Comparison of ENCODE assay signal across 14 cellular contexts in genomic region chr3:129554356-129555120, GRCh38. TPM values are rescaled to one million over a fixed set of nuclear protein-coding genes. Genes with fewer than 3 reads are reported as not detected.
DNase-seq lines count a peak whose midpoint lies in the region; TF ChIP-seq lines count a peak whose summit lies in the region.
"Had no signal": no experiment of that assay in that cellular context is flagged by ENCODE, and none has a peak within 500 bp of the region (broad histone marks: within the 10 kb centered on the region; RNA-seq: fewer than 3 reads in every experiment).

No MANE protein-coding gene starts in this region.

- H3K27ac Mint-ChIP-seq in H9 (peak overlapping the region in 1 of 3 experiments; percentile 67; a peak in 3 of 7 replicates), MCF 10A (ENCODE audit: low read depth, unreplicated experiment) (no peak overlapping the region)
- H3K27ac Mint-ChIP-seq: type B pancreatic cell had no signal

- H2BK120ac ChIP-seq in H9 (ENCODE audit: low read depth, low read length, poor library complexity, severe bottlenecking) (no peak overlapping the region), neuronal stem cell (ENCODE audit: low read depth, low read length) (peak overlapping the region; percentile 2)

- no peak overlapping the region for H3K4me3 ChIP-seq in neuronal stem cell (ENCODE audit: low read length in 2 of 2)
- H3K4me3 ChIP-seq in ascending aorta: no peak overlapping the region
- H3K4me3 ChIP-seq in esophagus muscularis mucosa: no peak overlapping the region
- H3K4me3 ChIP-seq: lung had no signal

- H3K4me1 Mint-ChIP-seq in H9: peaks cover 23 to 59% of the 10 kb centered on the region in 2 experiments
- H3K4me1 Mint-ChIP-seq in MCF 10A (ENCODE audit: insufficient read depth, unreplicated experiment): peaks cover 1% of the 10 kb centered on the region

- POLR2A ChIA-PET in MCF 10A (lab: Yijun Ruan, JAX): interaction anchor here (0.7 kb wide), 2 partner anchors 256 to 320 kb away, joined by 3 read pairs; no protein-coding TSS in a partner anchor

- H3K4ac ChIP-seq in H9 (ENCODE audit: low read depth, low read length) (no peak overlapping the region), neuronal stem cell (ENCODE audit: low read length) (no peak overlapping the region)

- no peak overlapping the region for H2AK5ac ChIP-seq in H9 (ENCODE audit: insufficient read length, low read length)
- H2AK5ac ChIP-seq in neuronal stem cell (ENCODE audit: low read depth, low read length): peak overlapping the region; percentile 29

- H3K4me3 Mint-ChIP-seq in H9: no peak overlapping the region
- H3K4me3 Mint-ChIP-seq in MCF 10A (ENCODE audit: unreplicated experiment): no peak overlapping the region
- H3K4me3 Mint-ChIP-seq: type B pancreatic cell had no signal

- no peak overlapping the region for H2BK15ac ChIP-seq in H9 (ENCODE audit: low read depth, low read length)
- H2BK15ac ChIP-seq in neuronal stem cell (ENCODE audit: low read length): peak overlapping the region; percentile 32

- no peak for TF ChIP-seq EP300 in esophagus muscularis mucosa (IDR thresholded peaks at IDR 0.05)

- intact Hi-C loops in MCF 10A (cut with micrococcal nuclease) (no loop called here), ascending aorta (cut with DNase I) (no loop called here), esophagus muscularis mucosa (cut with DNase I) (no loop called here)

- H3K9me3 Mint-ChIP-seq in H9 (no peaks in the 10 kb centered on the region), MCF 10A (ENCODE audit: unreplicated experiment) (no peaks in the 10 kb centered on the region)
- H3K9me3 Mint-ChIP-seq: type B pancreatic cell had no signal

- H4K8ac ChIP-seq in H9 (replicated peaks; ENCODE audit: insufficient read length, low read depth, low read length) (no peak overlapping the region), neuronal stem cell (ENCODE audit: low read depth, low read length) (no peak overlapping the region)

- H3K27ac ChIP-seq in H9 (ENCODE audit: insufficient read length, low read depth, low read length): no peak overlapping the region
- H3K27ac ChIP-seq in neuronal stem cell (replicated peaks; ENCODE audit: low read length): no peak overlapping the region
- H3K27ac ChIP-seq in ascending aorta: no peak overlapping the region
- peak overlapping the region in 2 of 4 donors; percentile 3 to 14 for H3K27ac ChIP-seq in esophagus muscularis mucosa (replicated peaks in 1 of 4)

- H4K91ac ChIP-seq in H9 (ENCODE audit: insufficient read length, low read depth, low read length) (no peak overlapping the region), neuronal stem cell (ENCODE audit: low read depth, low read length, poor library complexity) (no peak overlapping the region)

- peaks cover 0 to 35% of the 10 kb centered on the region in 2 donors for H3K36me3 ChIP-seq in neuronal stem cell (replicated peaks in 1 of 2; ENCODE audit: control insufficient read depth in 2 of 2, insufficient read depth in 2 of 2, low read length in 2 of 2)
- H3K36me3 ChIP-seq in ascending aorta: peaks cover 7 to 20% of the 10 kb centered on the region in 2 donors
- H3K36me3 ChIP-seq in esophagus muscularis mucosa: peaks cover 5 to 44% (median 37%) of the 10 kb centered on the region in 4 donors

- peaks cover 0 to 22% (median 3%) of the 10 kb centered on the region in 3 experiments; a peak in 2 of 7 replicates for H3K36me3 Mint-ChIP-seq in H9 (ENCODE audit: insufficient read depth in 1 of 3, low read depth in 3 of 3)
- peaks cover 6% of the 10 kb centered on the region for H3K36me3 Mint-ChIP-seq in MCF 10A (ENCODE audit: insufficient read depth, unreplicated experiment)
- H3K36me3 Mint-ChIP-seq: type B pancreatic cell had no signal

- no TSS peak for BruUV-seq in MCF 10A (replicated peaks; lab: Mats Ljungman, UMichigan)

- H4K20me1 ChIP-seq in H9 (ENCODE audit: control insufficient read depth, insufficient read depth, insufficient read length): no peaks in the 10 kb centered on the region

- H3K4me1 ChIP-seq in H9 (ENCODE audit: insufficient read depth, low read length) (no peaks in the 10 kb centered on the region; the same call in 1 of the 2 replicates), neuronal stem cell (ENCODE audit: control insufficient read depth in 2 of 2, insufficient read depth in 1 of 2, low read depth in 1 of 2, low read length in 2 of 2) (peaks cover 13 to 35% of the 10 kb centered on the region in 2 donors), ascending aorta (peaks cover 14 to 39% of the 10 kb centered on the region in 2 donors), esophagus muscularis mucosa (peaks cover 46 to 65% (median 58%) of the 10 kb centered on the region in 4 donors)

- H3K27me3 ChIP-seq in H9 (ENCODE audit: insufficient read depth, low read length) (no peaks in the 10 kb centered on the region), neuronal stem cell (ENCODE audit: control insufficient read depth in 3 of 3, insufficient read depth in 3 of 3, low read depth in 1 of 3, low read length in 3 of 3) (no peaks in the 10 kb centered on the region), ascending aorta (no peaks in the 10 kb centered on the region), esophagus muscularis mucosa (no peaks in the 10 kb centered on the region)

- DNase-seq in H9 (no peak), NOMO-1 treated with DMSO at 0.1 percent for 48 hours (lab: John Stamatoyannopoulos, UW; ENCODE audit: unreplicated experiment) (peak; percentile 57), dermis blood vessel endothelial cell (peak; percentile 55), neuronal stem cell (ENCODE audit: low spot score) (no peak), MCF 10A (ENCODE audit: unreplicated experiment) (no peak), GM13976 (ENCODE audit: low spot score) (no peak), ascending aorta (ENCODE audit: low spot score in 2 of 2) (no peak), esophagus muscularis mucosa (ENCODE audit: extremely low spot score) (no peak)
- DNase-seq: cerebellar nuclear complex, NCI-H1417, RPMI8226 had no signal

- in situ Hi-C loops in GM13976 (cut with MboI; ENCODE audit: low sequenced_read_pairs, unreplicated experiment): no loop called here

- no peak overlapping the region for H4K5ac ChIP-seq in H9 (ENCODE audit: insufficient read length, low read depth, low read length)

- TF ChIP-seq CTCF in H9 (conservative IDR thresholded peaks at IDR 0.05) (no peak), MCF 10A (IDR thresholded peaks at IDR 0.05; ENCODE audit: unreplicated experiment) (no peak), GM13976 (IDR thresholded peaks at IDR 0.05; ENCODE audit: borderline replicate concordance, control extremely low read depth, extremely low read depth, insufficient read depth, missing control alignments) (no peak), ascending aorta (IDR thresholded peaks at IDR 0.05) (no peak), esophagus muscularis mucosa (IDR thresholded peaks at IDR 0.05) (no peak)

- H3K23ac ChIP-seq in H9 (ENCODE audit: insufficient read length, low read depth, low read length) (no peak overlapping the region), neuronal stem cell (ENCODE audit: low read depth, low read length, poor library complexity) (no peak overlapping the region)

- H3K4me2 ChIP-seq in H9 (ENCODE audit: insufficient read depth, insufficient read length, low read length) (no peak overlapping the region), neuronal stem cell (ENCODE audit: insufficient read depth, low read length, poor library complexity, severe bottlenecking) (no peak overlapping the region)

- no peak for TF ChIP-seq POLR2A in esophagus muscularis mucosa (IDR thresholded peaks at IDR 0.05; ENCODE audit: low read depth)

- H3K79me2 ChIP-seq in H9 (ENCODE audit: insufficient read depth, low read length): no peaks in the 10 kb centered on the region

- H2BK12ac ChIP-seq in H9 (ENCODE audit: insufficient read length, low read depth, low read length) (no peak overlapping the region), neuronal stem cell (ENCODE audit: low read length) (no peak overlapping the region)

- H3K56ac ChIP-seq in H9 (ENCODE audit: insufficient read length, low read depth, low read length): no peak overlapping the region

- no peak overlapping the region for H3K18ac ChIP-seq in H9 (ENCODE audit: insufficient read length, low read depth, low read length)
- peak overlapping the region; percentile 54 for H3K18ac ChIP-seq in neuronal stem cell (ENCODE audit: low read length)

- WGBS in H9 (ENCODE audit: extremely low coverage, insufficient read length, low lambda C conversion rate): no CpG with 5 or more reads among the region's 12 CpGs
- WGBS in neuronal stem cell (ENCODE audit: extremely low coverage in 2 of 2, insufficient read length in 2 of 2, insufficient replicate concordance in 1 of 2), 2 donors: no CpG with 5 or more reads among the region's 12 CpGs
- WGBS in esophagus muscularis mucosa: 57% methylated on average over 12 of the region's 12 CpGs

- H3K79me1 ChIP-seq in H9 (ENCODE audit: insufficient read depth, low read depth, low read length, poor library complexity, severe bottlenecking) (no peaks in the 10 kb centered on the region), neuronal stem cell (ENCODE audit: low read depth, low read length) (no peaks in the 10 kb centered on the region)

- peak overlapping the region; percentile 51; the same call in 1 of the 2 replicates for H3K14ac ChIP-seq in H9 (ENCODE audit: insufficient read depth, low read length)
- no peak overlapping the region for H3K14ac ChIP-seq in neuronal stem cell (ENCODE audit: low read length)

- no peaks in the 10 kb centered on the region for H3K23me2 ChIP-seq in H9 (ENCODE audit: insufficient read length, low read depth, low read length, poor library complexity, severe bottlenecking)

- no peak overlapping the region for H3T11ph ChIP-seq in H9 (ENCODE audit: low read length)

- CTCF ChIA-PET in MCF 10A (lab: Yijun Ruan, JAX): interaction anchor here (0.5 to 1.3 kb wide), 3 partner anchors 62 to 377 kb away, joined by 3 to 10 read pairs (median 4); no protein-coding TSS in a partner anchor

- H2BK20ac ChIP-seq in H9 (ENCODE audit: low read depth, low read length, poor library complexity, severe bottlenecking): no peak overlapping the region

- H3K9ac ChIP-seq in H9 (ENCODE audit: extremely low read depth, insufficient read length, low read length): no peak overlapping the region
- peak overlapping the region; percentile 5 for H3K9ac ChIP-seq in neuronal stem cell (ENCODE audit: low read depth, low read length, poor library complexity)

- no peak overlapping the region for H2BK5ac ChIP-seq in H9 (ENCODE audit: insufficient read length, low read length)
- no peak overlapping the region for H2BK5ac ChIP-seq in neuronal stem cell (ENCODE audit: low read length)

- no peaks in the 10 kb centered on the region for H3K9me3 ChIP-seq in H9 (ENCODE audit: control insufficient read depth, low read depth, low read length)
- no peaks in the 10 kb centered on the region for H3K9me3 ChIP-seq in neuronal stem cell (replicated peaks in 1 of 2; ENCODE audit: control insufficient read depth in 2 of 2, insufficient read depth in 1 of 2, low read depth in 1 of 2, low read length in 2 of 2)
- no peaks in the 10 kb centered on the region for H3K9me3 ChIP-seq in ascending aorta
- no peaks in the 10 kb centered on the region for H3K9me3 ChIP-seq in esophagus muscularis mucosa

- H2AFZ ChIP-seq in H9 (ENCODE audit: low read length): no peak overlapping the region
- no peak overlapping the region for H2AFZ ChIP-seq in neuronal stem cell (ENCODE audit: low read length)

- H3K27me3 Mint-ChIP-seq in H9 (ENCODE audit: low read depth) (no peaks in the 10 kb centered on the region; the same call in 1 of the 2 replicates), MCF 10A (ENCODE audit: insufficient read depth, unreplicated experiment) (no peaks in the 10 kb centered on the region)

RNA-seq across cellular contexts. Expression of gene H1-8, which starts 11.6 kb away (rescaled TPM):
- total RNA-seq in H9 (2021) (not detected in 2 replicates), dermis blood vessel endothelial cell (not detected in 2 replicates), MCF 10A (2022) (not detected in 2 replicates), ascending aorta (not detected), esophagus muscularis mucosa (not detected)
- polyA plus RNA-seq in neuronal stem cell (2013, experiment 1 of 2): not detected
- not detected for polyA plus RNA-seq in neuronal stem cell (2013, experiment 2 of 2)
- total RNA-seq: lung, renal cortical epithelial cell had no signal
- polyA plus RNA-seq: lung had no signal

RNA-seq across cellular contexts. Expression of gene RHO, which starts 26.1 kb away (rescaled TPM):
- total RNA-seq in H9 (2021): not detected in 2 replicates
- not detected in 2 replicates for total RNA-seq in dermis blood vessel endothelial cell
- polyA plus RNA-seq in neuronal stem cell (2013, experiment 1 of 2): 0.06 TPM
- polyA plus RNA-seq in neuronal stem cell (2013, experiment 2 of 2): 0.01 TPM
- total RNA-seq in MCF 10A (2022): not detected in 2 replicates
- total RNA-seq in ascending aorta: not detected
- total RNA-seq in esophagus muscularis mucosa: not detected
- total RNA-seq: lung, renal cortical epithelial cell had no signal

RNA-seq across cellular contexts. Expression of gene PLXND1, which starts 51.9 kb away (rescaled TPM):
- total RNA-seq in H9 (2021): 48.4 and 50.9 TPM in 2 replicates
- 415 and 872 TPM in 2 replicates for total RNA-seq in dermis blood vessel endothelial cell
- polyA plus RNA-seq in neuronal stem cell (2013, experiment 1 of 2): 43.7 TPM
- polyA plus RNA-seq in neuronal stem cell (2013, experiment 2 of 2): 41.8 TPM
- 5.6 and 6.2 TPM in 2 replicates for total RNA-seq in MCF 10A (2022)
- 407 TPM for total RNA-seq in ascending aorta
- total RNA-seq in esophagus muscularis mucosa: 10 to 100 TPM; 50.5 to 89.9 (median 76.6) TPM

Comparison
In these comparisons a context has a peak if more than half of its experiments do, and no peak if none do; other contexts are left out.
1. DNase-seq: peak in NOMO-1 treated with DMSO at 0.1 percent for 48 hours (single experiment) and dermis blood vessel endothelial cell (single experiment); none in H9 (single experiment), neuronal stem cell (single experiment), MCF 10A (single experiment), GM13976 (single experiment), ascending aorta (0 of 2) and esophagus muscularis mucosa (single experiment).